Comparison of ENCODE assay signal across 7 cellular contexts in genomic region chr2:91564700-91565099, GRCh38.
DNase-seq lines count a peak whose midpoint lies in the region; ATAC-seq and TF ChIP-seq lines count a peak whose summit lies in the region.
"Not testable (repeated sequence)": the region's sequence is repeated elsewhere in the genome, so short reads cannot be mapped to it uniquely, and the experiment has no call there.

No MANE protein-coding gene starts in this region.

- ATAC-seq in left ventricle myocardium superior; right lobe of liver; lower lobe of right lung; aorta (ENCODE audit: low FRiP score): not testable (repeated sequence)

- WGBS in right lobe of liver (ENCODE audit: insufficient coverage, low coverage, low lambda C conversion rate, missing lambda C conversion rate) = 60% methylated on average over 1 of the region's 3 CpGs
- WGBS in aorta, 2 donors = 89 to 97% methylated on average over 3 of the region's 3 CpGs

- H3K27me3 Mint-ChIP-seq in activated CD4-positive, alpha-beta T cell treated with anti-CD3 and anti-CD28 coated beads, Interleukin-2, amount 10 ng/mL, durations not matched to agents 24 days and 14 days; chondrocyte (ENCODE audit: low read depth); osteocyte (ENCODE audit: unreplicated experiment): not testable (repeated sequence)

- H3K36me3 Mint-ChIP-seq in activated CD4-positive, alpha-beta T cell treated with anti-CD3 and anti-CD28 coated beads, Interleukin-2, amount 10 ng/mL, durations not matched to agents 24 days and 14 days (ENCODE audit: low read depth); chondrocyte (ENCODE audit: low read depth); osteocyte (ENCODE audit: unreplicated experiment): not testable (repeated sequence)

- not testable (repeated sequence) for H3K9me3 ChIP-seq in right lobe of liver; lower lobe of right lung; aorta (ENCODE audit: control insufficient read depth, low read length)

- H3K9me3 Mint-ChIP-seq in activated CD4-positive, alpha-beta T cell treated with anti-CD3 and anti-CD28 coated beads, Interleukin-2, amount 10 ng/mL, durations not matched to agents 24 days and 14 days = peaks cover 11% of the 10 kb centered on the region
- H3K9me3 Mint-ChIP-seq in chondrocyte (ENCODE audit: low read depth) (peaks cover 11% of the 10 kb centered on the region), osteocyte (ENCODE audit: unreplicated experiment) (peaks cover 12% of the 10 kb centered on the region)

- H3K4me1 Mint-ChIP-seq in activated CD4-positive, alpha-beta T cell treated with anti-CD3 and anti-CD28 coated beads, Interleukin-2, amount 10 ng/mL, durations not matched to agents 24 days and 14 days; chondrocyte (ENCODE audit: low read depth); osteocyte (ENCODE audit: unreplicated experiment): not testable (repeated sequence)

- not testable (repeated sequence) for H3K4me3 Mint-ChIP-seq in activated CD4-positive, alpha-beta T cell treated with anti-CD3 and anti-CD28 coated beads, Interleukin-2, amount 10 ng/mL, durations not matched to agents 24 days and 14 days; chondrocyte (ENCODE audit: unreplicated experiment); osteocyte (ENCODE audit: unreplicated experiment)

- intact Hi-C loops in activated CD4-positive, alpha-beta T cell treated with anti-CD3 and anti-CD28 coated beads, Interleukin-2, amount 10 ng/mL, durations not matched to agents 24 days and 14 days (cut with micrococcal nuclease); left ventricle myocardium superior (cut with micrococcal nuclease); right lobe of liver (cut with DNase I); lower lobe of right lung (cut with DNase I); aorta (cut with DNase I): not testable (repeated sequence)

- not testable (repeated sequence) for H3K27ac ChIP-seq in right lobe of liver; lower lobe of right lung; aorta (ENCODE audit: low read depth in 1 of 2, low read length in 2 of 2)

- not testable (repeated sequence) for H3K27me3 ChIP-seq in right lobe of liver; lower lobe of right lung (ENCODE audit: low read depth); aorta (ENCODE audit: control insufficient read depth in 1 of 2, insufficient read depth in 2 of 2, low read length in 1 of 2)

- DNase-seq in activated CD4-positive, alpha-beta T cell treated with anti-CD3 and anti-CD28 coated beads, Interleukin-2, amount 10 ng/mL, durations not matched to agents 24 days and 14 days = peak; percentile 40
- DNase-seq in chondrocyte (ENCODE audit: low spot score) (peak; percentile 59), left ventricle myocardium superior (peak; percentile 13), right lobe of liver (peak in 2 of 3 donors; percentile 31 to 37), lower lobe of right lung (peak; percentile 30), osteocyte (ENCODE audit: extremely low spot score, unreplicated experiment) (peak; percentile 76), aorta (peak; percentile 34 to 57)

- H3K27ac Mint-ChIP-seq in activated CD4-positive, alpha-beta T cell treated with anti-CD3 and anti-CD28 coated beads, Interleukin-2, amount 10 ng/mL, durations not matched to agents 24 days and 14 days; chondrocyte (ENCODE audit: unreplicated experiment); osteocyte (ENCODE audit: unreplicated experiment): not testable (repeated sequence)

- TF ChIP-seq CTCF in chondrocyte (IDR thresholded peaks at IDR 0.05); right lobe of liver (IDR thresholded peaks at IDR 0.05); lower lobe of right lung (IDR thresholded peaks at IDR 0.05); osteocyte (IDR thresholded peaks at IDR 0.05): not testable (repeated sequence)

- H3K4me3 ChIP-seq in right lobe of liver; lower lobe of right lung; aorta (ENCODE audit: low read length in 2 of 2): not testable (repeated sequence)

- not testable (repeated sequence) for H3K36me3 ChIP-seq in right lobe of liver; lower lobe of right lung; aorta (ENCODE audit: control insufficient read depth in 1 of 2, insufficient read depth in 2 of 2, low read length in 1 of 2)

- not testable (repeated sequence) for TF ChIP-seq POLR2A in right lobe of liver (IDR thresholded peaks at IDR 0.05)

- H3K4me1 ChIP-seq in right lobe of liver; lower lobe of right lung; aorta (ENCODE audit: control insufficient read depth in 1 of 2, insufficient read depth in 2 of 2, low read length in 2 of 2): not testable (repeated sequence)

Comparison
In these comparisons a context has a peak if more than half of its experiments do, and no peak if none do; other contexts are left out.
1. DNase-seq: peak in every context shown above with its lines; median percentile 76 in osteocyte; 59 in chondrocyte; 46 in aorta; 40 in activated CD4-positive, alpha-beta T cell treated with anti-CD3 and anti-CD28 coated beads, Interleukin-2, amount 10 ng/mL, durations not matched to agents 24 days and 14 days; 34 in right lobe of liver; 30 in lower lobe of right lung; 13 in left ventricle myocardium superior.